Comparison of ENCODE assay signal across 9 cellular contexts in the genomic region with DNA sequence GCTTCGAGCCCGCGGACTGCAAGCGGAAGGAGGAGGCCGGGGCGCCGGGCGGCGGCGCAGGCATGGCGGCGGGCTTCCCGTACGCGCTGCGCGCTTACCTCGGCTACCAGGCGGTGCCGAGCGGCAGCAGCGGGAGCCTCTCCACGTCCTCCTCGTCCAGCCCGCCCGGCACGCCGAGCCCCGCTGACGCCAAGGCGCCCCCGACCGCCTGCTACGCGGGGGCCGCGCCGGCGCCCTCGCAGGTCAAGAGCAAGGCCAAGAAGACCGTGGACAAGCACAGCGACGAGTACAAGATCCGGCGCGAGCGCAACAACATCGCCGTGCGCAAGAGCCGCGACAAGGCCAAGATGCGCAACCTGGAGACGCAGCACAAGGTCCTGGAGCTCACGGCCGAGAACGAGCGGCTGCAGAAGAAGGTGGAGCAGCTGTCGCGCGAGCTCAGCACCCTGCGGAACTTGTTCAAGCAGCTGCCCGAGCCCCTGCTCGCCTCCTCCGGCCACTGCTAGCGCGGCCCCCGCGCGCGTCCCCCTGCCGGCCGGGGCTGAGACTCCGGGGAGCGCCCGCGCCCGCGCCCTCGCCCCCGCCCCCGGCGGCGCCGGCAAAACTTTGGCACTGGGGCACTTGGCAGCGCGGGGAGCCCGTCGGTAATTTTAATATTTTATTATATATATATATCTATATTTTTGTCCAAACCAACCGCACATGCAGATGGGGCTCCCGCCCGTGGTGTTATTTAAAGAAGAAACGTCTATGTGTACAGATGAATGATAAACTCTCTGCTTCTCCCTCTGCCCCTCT. TPM values are rescaled to one million over a fixed set of nuclear protein-coding genes. Genes with fewer than 3 reads are reported as not detected.
DNase-seq lines count a peak whose midpoint lies in the region; ATAC-seq, FAIRE-seq and TF ChIP-seq lines count a peak whose summit lies in the region.
"Had no signal": no experiment of that assay in that cellular context is flagged by ENCODE, and none has a peak within 500 bp of the region (broad histone marks: within the 10 kb centered on the region; RNA-seq: fewer than 3 reads in every experiment).

No MANE protein-coding gene starts in this region.

- no peak for FAIRE-seq in H54 (lab: Jason Lieb, UNC)
- FAIRE-seq: islet of Langerhans had no signal

- peaks cover 43% of the 10 kb centered on the region for H3K27me3 ChIP-seq in ectodermal cell (ENCODE audit: control insufficient read depth, insufficient read depth, low read length, poor library complexity, severe bottlenecking)

- H3K27ac Mint-ChIP-seq in activated CD4-positive, alpha-beta T cell treated with anti-CD3 and anti-CD28 coated beads, Interleukin-2, amount 10 ng/mL, durations not matched to agents 24 days and 14 days, result peak overlapping the region; percentile 97
- H3K27ac Mint-ChIP-seq in mesothelial cell of epicardium, result peak overlapping the region; percentile 94
- peak overlapping the region; percentile 82 for H3K27ac Mint-ChIP-seq in stimulated activated memory B cell treated with anti-CD40 and anti-IgM and Interleukin-4, amounts not matched to agents 10 μg/mL and 1 μg/mL and 100 μg/mL, for 72 hours

- H3K36me3 ChIP-seq in ES-I3 (ENCODE audit: insufficient read depth, low read length), result no peaks in the 10 kb centered on the region
- no peaks in the 10 kb centered on the region for H3K36me3 ChIP-seq in ectodermal cell (ENCODE audit: control insufficient read depth, insufficient read depth, low read length)

- H3K4me1 ChIP-seq in ES-I3 (ENCODE audit: insufficient read depth, low read length) (peaks cover 33% of the 10 kb centered on the region; the same call in 1 of the 2 replicates), ectodermal cell (ENCODE audit: control insufficient read depth, insufficient read depth, low read length) (peaks cover 14% of the 10 kb centered on the region)

- no peaks in the 10 kb centered on the region for H3K9me3 ChIP-seq in ES-I3 (ENCODE audit: control insufficient read depth, insufficient read depth, low read length)
- H3K9me3 ChIP-seq in ectodermal cell (ENCODE audit: control insufficient read depth, low read length), result no peaks in the 10 kb centered on the region

- H3K4me1 Mint-ChIP-seq in activated CD4-positive, alpha-beta T cell treated with anti-CD3 and anti-CD28 coated beads, Interleukin-2, amount 10 ng/mL, durations not matched to agents 24 days and 14 days, result peaks cover 30% of the 10 kb centered on the region
- H3K4me1 Mint-ChIP-seq in mesothelial cell of epicardium, result peaks cover 19% of the 10 kb centered on the region
- peaks cover 31% of the 10 kb centered on the region for H3K4me1 Mint-ChIP-seq in stimulated activated memory B cell treated with anti-CD40 and anti-IgM and Interleukin-4, amounts not matched to agents 10 μg/mL and 1 μg/mL and 100 μg/mL, for 72 hours

- intact Hi-C loops in activated CD4-positive, alpha-beta T cell treated with anti-CD3 and anti-CD28 coated beads, Interleukin-2, amount 10 ng/mL, durations not matched to agents 24 days and 14 days (cut with micrococcal nuclease), result loop anchor here (2.0 to 10.0 kb wide), 3 partner anchors 93 to 539 kb away; a partner anchor contains a TSS

- 0 to 1% methylated on average over 88 to 89 of the region's 93 CpGs for WGBS in ectodermal cell, 2 experiments

- H3K27ac ChIP-seq in ectodermal cell (ENCODE audit: insufficient read depth, low read depth, low read length, poor library complexity, severe bottlenecking), result no peak overlapping the region

- H3K36me3 Mint-ChIP-seq in activated CD4-positive, alpha-beta T cell treated with anti-CD3 and anti-CD28 coated beads, Interleukin-2, amount 10 ng/mL, durations not matched to agents 24 days and 14 days (ENCODE audit: low read depth), result peaks cover 18% of the 10 kb centered on the region
- H3K36me3 Mint-ChIP-seq in mesothelial cell of epicardium, result no peaks in the 10 kb centered on the region
- H3K36me3 Mint-ChIP-seq in stimulated activated memory B cell treated with anti-CD40 and anti-IgM and Interleukin-4, amounts not matched to agents 10 μg/mL and 1 μg/mL and 100 μg/mL, for 72 hours, result no peaks in the 10 kb centered on the region

- peak overlapping the region; percentile 94 for H3K4me3 Mint-ChIP-seq in activated CD4-positive, alpha-beta T cell treated with anti-CD3 and anti-CD28 coated beads, Interleukin-2, amount 10 ng/mL, durations not matched to agents 24 days and 14 days
- peak overlapping the region; percentile 83 for H3K4me3 Mint-ChIP-seq in mesothelial cell of epicardium
- peak overlapping the region; percentile 86 for H3K4me3 Mint-ChIP-seq in stimulated activated memory B cell treated with anti-CD40 and anti-IgM and Interleukin-4, amounts not matched to agents 10 μg/mL and 1 μg/mL and 100 μg/mL, for 72 hours

- no peaks in the 10 kb centered on the region for H3K9me3 Mint-ChIP-seq in activated CD4-positive, alpha-beta T cell treated with anti-CD3 and anti-CD28 coated beads, Interleukin-2, amount 10 ng/mL, durations not matched to agents 24 days and 14 days
- no peaks in the 10 kb centered on the region for H3K9me3 Mint-ChIP-seq in mesothelial cell of epicardium
- H3K9me3 Mint-ChIP-seq in stimulated activated memory B cell treated with anti-CD40 and anti-IgM and Interleukin-4, amounts not matched to agents 10 μg/mL and 1 μg/mL and 100 μg/mL, for 72 hours, result no peaks in the 10 kb centered on the region

- 0 out of 2 replicates have a peak, but pooled peaks have one; percentile 32 for TF ChIP-seq POLR2A in H54 (IDR thresholded peaks at IDR 0.05; ENCODE audit: low read depth, low read length)

- DNase-seq in H54 (ENCODE audit: insufficient read length, low spot score) (no peak), NCI-H146 treated with DMSO at 0.1 percent for 48 hours (lab: John Stamatoyannopoulos, UW; ENCODE audit: unreplicated experiment) (peak; percentile 53), mesothelial cell of epicardium (ENCODE audit: low spot score in 2 of 2, unreplicated experiment in 2 of 2) (peak; percentile 49 to 73)
- DNase-seq in activated CD4-positive, alpha-beta T cell treated with anti-CD3 and anti-CD28 coated beads, Interleukin-2, amount 10 ng/mL, durations not matched to agents 24 days and 14 days, result peak; percentile 91

- H3K4me3 ChIP-seq in ectodermal cell (ENCODE audit: insufficient read depth, low read depth, low read length), result peak overlapping the region; percentile 63

- H3K27me3 Mint-ChIP-seq in activated CD4-positive, alpha-beta T cell treated with anti-CD3 and anti-CD28 coated beads, Interleukin-2, amount 10 ng/mL, durations not matched to agents 24 days and 14 days, result no peaks in the 10 kb centered on the region
- H3K27me3 Mint-ChIP-seq in mesothelial cell of epicardium (ENCODE audit: low read depth), result no peaks in the 10 kb centered on the region
- H3K27me3 Mint-ChIP-seq in stimulated activated memory B cell treated with anti-CD40 and anti-IgM and Interleukin-4, amounts not matched to agents 10 μg/mL and 1 μg/mL and 100 μg/mL, for 72 hours, result no peaks in the 10 kb centered on the region

- TF ChIP-seq CTCF in mesothelial cell of epicardium (IDR thresholded peaks at IDR 0.05; ENCODE audit: unreplicated experiment), result peak; percentile 42

- H3K9ac ChIP-seq in ES-I3 (ENCODE audit: low read depth, low read length), result peak overlapping the region; percentile 97

- ATAC-seq in stimulated activated memory B cell treated with anti-CD40 and anti-IgM and Interleukin-4, amounts not matched to agents 10 μg/mL and 1 μg/mL and 100 μg/mL, for 72 hours, result peak; percentile 60
- ATAC-seq in HG03175 (IDR thresholded peaks at IDR 0.05; ENCODE audit: unreplicated experiment), result no peak

RNA-seq across cellular contexts. Expression of a gene that starts 1.1 kb away (rescaled TPM):
- total RNA-seq in activated CD4-positive, alpha-beta T cell treated with anti-CD3 and anti-CD28 coated beads, Interleukin-2, amount 10 ng/mL, durations not matched to agents 24 days and 14 days, result 45.5 and 45.9 TPM in 2 replicates
- polyA plus RNA-seq in ectodermal cell (2013, experiment 1 of 4), result 1.9 TPM
- 1.6 TPM for polyA plus RNA-seq in ectodermal cell (2013, experiment 2 of 4)
- 2.4 TPM for polyA plus RNA-seq in ectodermal cell (2013, experiment 3 of 4)
- 2.7 TPM for polyA plus RNA-seq in ectodermal cell (2013, experiment 4 of 4)
- 23.1 to 26.0 TPM (median 25.6 TPM) in 3 replicates for total RNA-seq in mesothelial cell of epicardium

RNA-seq across cellular contexts. Expression of a gene that starts 38.2 kb away (rescaled TPM):
- total RNA-seq in activated CD4-positive, alpha-beta T cell treated with anti-CD3 and anti-CD28 coated beads, Interleukin-2, amount 10 ng/mL, durations not matched to agents 24 days and 14 days, result 26.3 and 30.2 TPM in 2 replicates
- 31.3 TPM for polyA plus RNA-seq in ectodermal cell (2013, experiment 1 of 4)
- polyA plus RNA-seq in ectodermal cell (2013, experiment 2 of 4), result 26.5 TPM
- polyA plus RNA-seq in ectodermal cell (2013, experiment 3 of 4), result 23.0 TPM
- 24.4 TPM for polyA plus RNA-seq in ectodermal cell (2013, experiment 4 of 4)
- total RNA-seq in mesothelial cell of epicardium, result 30.3 to 32.3 TPM (median 30.3 TPM) in 3 replicates
